26 cellular contexts compared by ENCODE assay signal in the genomic region with DNA sequence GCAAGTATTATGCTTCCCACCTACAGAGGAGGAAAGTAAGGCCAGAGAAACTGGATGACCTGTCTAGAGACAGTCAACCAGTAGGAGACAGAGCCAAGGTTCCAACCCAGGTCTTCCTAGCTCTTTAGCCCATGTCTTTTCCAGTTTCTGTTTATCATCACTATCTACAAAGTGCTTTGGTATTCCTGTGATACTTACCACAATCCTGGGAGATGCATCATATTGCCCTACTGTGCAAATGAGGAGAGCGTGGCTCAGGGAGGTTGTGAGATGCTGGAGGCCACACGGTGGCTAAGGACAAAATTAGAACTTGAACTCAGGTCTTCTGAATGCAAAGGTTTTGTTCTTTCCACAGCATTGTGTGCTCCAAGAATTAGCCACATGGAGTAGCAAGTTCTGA. TPM values are rescaled to one million over a fixed set of nuclear protein-coding genes. Genes with fewer than 3 reads are reported as not detected.
DNase-seq lines count a peak whose midpoint lies in the region; ATAC-seq and TF ChIP-seq lines count a peak whose summit lies in the region.
"Had no signal": no experiment of that assay in that cellular context is flagged by ENCODE, and none has a peak within 500 bp of the region (broad histone marks: within the 10 kb centered on the region; RNA-seq: fewer than 3 reads in every experiment).

No MANE protein-coding gene starts in this region.

- peak overlapping the region; percentile 10 for H3K27ac Mint-ChIP-seq in stimulated activated effector memory CD8-positive, alpha-beta T cell treated with anti-CD3 and anti-CD28 coated beads, Interleukin-12 subunit alpha, Interleukin-12 subunit beta, amount 100 ng/mL, for 72 hours
- no peak overlapping the region for H3K27ac Mint-ChIP-seq in Calu3 (ENCODE audit: unreplicated experiment)
- H3K27ac Mint-ChIP-seq: CD4-positive, alpha-beta T cell; GM23338 had no signal

- ATAC-seq in foreskin keratinocyte, result peak; percentile 48
- ATAC-seq in stimulated activated effector memory CD8-positive, alpha-beta T cell treated with anti-CD3 and anti-CD28 coated beads, Interleukin-12 subunit alpha, Interleukin-12 subunit beta, amount 100 ng/mL, for 72 hours, result no peak
- ATAC-seq: GM23338, Panc1, Right ventricle myocardium inferior had no signal

- no peaks in the 10 kb centered on the region for H3K9me3 ChIP-seq in mammary epithelial cell (replicated peaks; ENCODE audit: insufficient read depth, low read length)
- H3K9me3 ChIP-seq: HAP-1, SJSA1 had no signal

- peak; percentile 8 for DNase-seq in activated CD8-positive, alpha-beta memory T cell treated with anti-CD3 and anti-CD28 coated beads, Interleukin-2, amount 50 U/mL, for 48 hours
- no peak for DNase-seq in activated CD8-positive, alpha-beta memory T cell treated with anti-CD3 and anti-CD28 coated beads, Interleukin-2, amount 50 U/mL, for 4 hours
- DNase-seq in mammary epithelial cell, result peak; percentile 53
- DNase-seq in foreskin keratinocyte, result peak in 1 of 2 donors; percentile 65
- no peak for DNase-seq in stimulated activated effector memory CD8-positive, alpha-beta T cell treated with anti-CD3 and anti-CD28 coated beads, Interleukin-12 subunit alpha, Interleukin-12 subunit beta, amount 100 ng/mL, for 72 hours (ENCODE audit: low spot score in 2 of 2)
- no peak for DNase-seq in activated naive CD4-positive, alpha-beta T cell treated with Interleukin-2 at 50 U/mL for 16 hours
- DNase-seq in putamen (ENCODE audit: low spot score), result no peak
- DNase-seq in Calu3, result no peak
- DNase-seq: ACHN; CD4-positive, alpha-beta T cell; COR-L47; DND-41; IMR-90; NCI-H1694; NCI-H2081; NCI-H2171 treated with DMSO at 0.1 percent for 48 hours; NCI-H524 treated with DMSO at 0.1 percent for 48 hours; NCI-H82 had no signal

- H3K9me3 Mint-ChIP-seq in stimulated activated effector memory CD8-positive, alpha-beta T cell treated with anti-CD3 and anti-CD28 coated beads, Interleukin-12 subunit alpha, Interleukin-12 subunit beta, amount 100 ng/mL, for 72 hours, result peaks cover 5% of the 10 kb centered on the region
- H3K9me3 Mint-ChIP-seq in Calu3 (ENCODE audit: low read depth, unreplicated experiment), result no peaks in the 10 kb centered on the region

- WGBS in mammary epithelial cell (ENCODE audit: low coverage, missing lambda C conversion rate), result 53% methylated on average over 2 of the region's 2 CpGs

- CTCF ChIA-PET in mammary epithelial cell (lab: Charles Lee; ENCODE audit: low non-redundant PET), result no interaction called here
- CTCF ChIA-PET in Calu3 (lab: Charles Lee), result no interaction called here

- H3K36me3 Mint-ChIP-seq in stimulated activated effector memory CD8-positive, alpha-beta T cell treated with anti-CD3 and anti-CD28 coated beads, Interleukin-12 subunit alpha, Interleukin-12 subunit beta, amount 100 ng/mL, for 72 hours, result peaks cover 7% of the 10 kb centered on the region
- no peaks in the 10 kb centered on the region for H3K36me3 Mint-ChIP-seq in Calu3 (ENCODE audit: insufficient read depth, unreplicated experiment)

- H3K27ac ChIP-seq in mammary epithelial cell (ENCODE audit: insufficient read depth, low read depth, low read length), result peak overlapping the region; percentile 78
- no peak overlapping the region for H3K27ac ChIP-seq in foreskin keratinocyte
- H3K27ac ChIP-seq: 22Rv1, BLaER1, KMS-11, SJSA1 had no signal

- intact Hi-C loops in mammary epithelial cell (cut with micrococcal nuclease) (no loop called here), Calu3 (cut with micrococcal nuclease; ENCODE audit: unreplicated experiment) (no loop called here)

- H3K27me3 ChIP-seq in mammary epithelial cell (ENCODE audit: insufficient read depth, low read length), result no peaks in the 10 kb centered on the region
- H3K27me3 ChIP-seq in foreskin keratinocyte, result no peaks in the 10 kb centered on the region
- H3K27me3 ChIP-seq: BLaER1, SJSA1 had no signal

- peaks cover 32% of the 10 kb centered on the region for H3K4me1 ChIP-seq in mammary epithelial cell (ENCODE audit: insufficient read depth, low read length)
- peaks cover 22% of the 10 kb centered on the region for H3K4me1 ChIP-seq in foreskin keratinocyte
- H3K4me1 ChIP-seq: BLaER1, HAP-1, SJSA1 had no signal

- TF ChIP-seq CTCF in mammary epithelial cell (conservative IDR thresholded peaks at IDR 0.05 in 1 of 2, IDR thresholded peaks at IDR 0.05 in 1 of 2; ENCODE audit: extremely low read depth in 1 of 2, insufficient read depth in 1 of 2, low read depth in 1 of 2, low read length in 2 of 2), result no peak
- no peak for TF ChIP-seq CTCF in foreskin keratinocyte (conservative IDR thresholded peaks at IDR 0.05)
- no peak for TF ChIP-seq CTCF in Calu3 (IDR thresholded peaks at IDR 0.05; ENCODE audit: unreplicated experiment)

- H3K9ac ChIP-seq in mammary epithelial cell (ENCODE audit: insufficient read depth, low read length), result peak overlapping the region; percentile 30
- H3K9ac ChIP-seq: BLaER1, KMS-11 had no signal

- in situ Hi-C loops in mammary epithelial cell (cut with MboI; ENCODE audit: low sequenced_read_pairs in 2 of 2), result no loop called here

- dilution Hi-C loops in mammary epithelial cell (cut with HindIII; ENCODE audit: low sequenced_read_pairs), result no loop called here

- peaks cover 25% of the 10 kb centered on the region for H3K27me3 Mint-ChIP-seq in Calu3 (ENCODE audit: unreplicated experiment)

- H4K20me1 ChIP-seq in mammary epithelial cell (ENCODE audit: insufficient read depth, low read length), result no peaks in the 10 kb centered on the region
- H4K20me1 ChIP-seq: BLaER1 had no signal

- no peak overlapping the region for H3K4me3 Mint-ChIP-seq in stimulated activated effector memory CD8-positive, alpha-beta T cell treated with anti-CD3 and anti-CD28 coated beads, Interleukin-12 subunit alpha, Interleukin-12 subunit beta, amount 100 ng/mL, for 72 hours
- no peak overlapping the region for H3K4me3 Mint-ChIP-seq in Calu3 (ENCODE audit: low read depth, unreplicated experiment)
- H3K4me3 Mint-ChIP-seq: CD4-positive, alpha-beta T cell; GM23338 had no signal

- no peaks in the 10 kb centered on the region for H3K36me3 ChIP-seq in mammary epithelial cell (ENCODE audit: insufficient read depth, low read length)
- H3K36me3 ChIP-seq: BLaER1, HAP-1, SJSA1 had no signal

- H3K79me2 ChIP-seq in mammary epithelial cell (ENCODE audit: insufficient read depth, low read length), result no peaks in the 10 kb centered on the region

- H3K4me2 ChIP-seq in mammary epithelial cell (ENCODE audit: insufficient read depth, low read depth, low read length), result peak overlapping the region; percentile 64
- H3K4me2 ChIP-seq: BLaER1, GM23338, KMS-11 had no signal

- BruUV-seq in mammary epithelial cell (replicated peaks; lab: Mats Ljungman, UMichigan) (no TSS peak), Calu3 (replicated peaks; lab: Mats Ljungman, UMichigan) (no TSS peak)

- no peak overlapping the region for H3K4me3 ChIP-seq in mammary epithelial cell (replicated peaks in 1 of 3; ENCODE audit: insufficient read depth in 1 of 3, low read depth in 2 of 3, low read length in 3 of 3)
- H3K4me3 ChIP-seq: BLaER1, GM23338, HAP-1, SJSA1 had no signal

- H2AFZ ChIP-seq in mammary epithelial cell (ENCODE audit: low read depth, low read length), result no peak overlapping the region
- H2AFZ ChIP-seq: GM23338 had no signal

- no peaks in the 10 kb centered on the region for H3K4me1 Mint-ChIP-seq in stimulated activated effector memory CD8-positive, alpha-beta T cell treated with anti-CD3 and anti-CD28 coated beads, Interleukin-12 subunit alpha, Interleukin-12 subunit beta, amount 100 ng/mL, for 72 hours
- no peaks in the 10 kb centered on the region for H3K4me1 Mint-ChIP-seq in Calu3 (ENCODE audit: low read depth, unreplicated experiment)

RNA-seq across cellular contexts. Expression of a gene that starts 11.2 kb away (rescaled TPM):
- total RNA-seq in mammary epithelial cell (10 to 100 TPM; 52.4 to 56.5 TPM), foreskin keratinocyte (48.6 and 54.8 TPM in 2 replicates), Calu3 (2022) (29.4 and 31.0 TPM in 2 replicates)
- polyA plus RNA-seq in mammary epithelial cell (42.5 TPM), foreskin keratinocyte (13.9 and 14.5 TPM in 2 replicates)
- polyA minus RNA-seq in mammary epithelial cell, result 20.1 TPM

Comparison
In these comparisons a context has a peak if more than half of its experiments do, and no peak if none do; other contexts are left out.
1. DNase-seq: peak in activated CD8-positive, alpha-beta memory T cell treated with anti-CD3 and anti-CD28 coated beads, Interleukin-2, amount 50 U/mL, for 48 hours (single experiment) and mammary epithelial cell (single experiment); none in activated CD8-positive, alpha-beta memory T cell treated with anti-CD3 and anti-CD28 coated beads, Interleukin-2, amount 50 U/mL, for 4 hours (single experiment), stimulated activated effector memory CD8-positive, alpha-beta T cell treated with anti-CD3 and anti-CD28 coated beads, Interleukin-12 subunit alpha, Interleukin-12 subunit beta, amount 100 ng/mL, for 72 hours (0 of 2), activated naive CD4-positive, alpha-beta T cell treated with Interleukin-2 at 50 U/mL for 16 hours (single experiment), putamen (single experiment) and Calu3 (single experiment).